11 cellular contexts compared by ENCODE assay signal in genomic region chr4:2891294-2891693, GRCh38. TPM values are rescaled to one million over a fixed set of nuclear protein-coding genes. Genes with fewer than 3 reads are reported as not detected.
DNase-seq lines count a peak whose midpoint lies in the region; ATAC-seq and TF ChIP-seq lines count a peak whose summit lies in the region.
"Had no signal": no experiment of that assay in that cellular context is flagged by ENCODE, and none has a peak within 500 bp of the region (broad histone marks: within the 10 kb centered on the region; RNA-seq: fewer than 3 reads in every experiment).

No MANE protein-coding gene starts in this region.

- ATAC-seq in CD4-positive, alpha-beta T cell (ENCODE audit: poor library complexity) = no peak
- ATAC-seq in natural killer cell treated with Interleukin-12 subunit alpha and Interleukin-12 subunit beta and Interleukin-15 and Interleukin-18, amount 100 ng/mL, for 72 hours = no peak
- ATAC-seq in GM21786 (IDR thresholded peaks at IDR 0.05; ENCODE audit: unreplicated experiment) = no peak

- no peak overlapping the region for H3K27ac ChIP-seq in CD4-positive, alpha-beta T cell (ENCODE audit: low read depth, low read length)
- peak overlapping the region in 57 of 59 donors; percentile 2 to 87 (median 71) for H3K27ac ChIP-seq in dorsolateral prefrontal cortex

- no peaks in the 10 kb centered on the region for H3K27me3 Mint-ChIP-seq in CD4-positive, alpha-beta T cell
- H3K27me3 Mint-ChIP-seq in natural killer cell treated with Interleukin-12 subunit alpha and Interleukin-12 subunit beta and Interleukin-15 and Interleukin-18, amount 100 ng/mL, for 72 hours = no peaks in the 10 kb centered on the region

- peaks cover 5% of the 10 kb centered on the region for H3K4me1 Mint-ChIP-seq in CD4-positive, alpha-beta T cell (ENCODE audit: low read depth)
- peaks cover 14% of the 10 kb centered on the region in 2 donors for H3K4me1 Mint-ChIP-seq in natural killer cell treated with Interleukin-12 subunit alpha and Interleukin-12 subunit beta and Interleukin-15 and Interleukin-18, amount 100 ng/mL, for 72 hours (ENCODE audit: low read depth in 2 of 2)

- no peak for DNase-seq in CD4-positive, alpha-beta T cell
- DNase-seq in M059J (ENCODE audit: low read depth) (peak; percentile 48), dorsolateral prefrontal cortex (no peak), GDM1 (lab: John Stamatoyannopoulos, UW) (no peak), NCI-H1930 (lab: John Stamatoyannopoulos, UW) (no peak), T1000 (lab: John Stamatoyannopoulos, UW) (no peak)
- no peak for DNase-seq in natural killer cell treated with Interleukin-12 subunit alpha and Interleukin-12 subunit beta and Interleukin-15 and Interleukin-18, amount 100 ng/mL, for 72 hours (ENCODE audit: low spot score)
- DNase-seq: NCI-H226, thyroid gland had no signal

- intact Hi-C loops in CD4-positive, alpha-beta T cell (cut with DNase I, micrococcal nuclease) = no loop called here
- intact Hi-C loops in dorsolateral prefrontal cortex (cut with DNase I) = no loop called here

- no peak overlapping the region for H3K4me3 Mint-ChIP-seq in CD4-positive, alpha-beta T cell
- H3K4me3 Mint-ChIP-seq in natural killer cell treated with Interleukin-12 subunit alpha and Interleukin-12 subunit beta and Interleukin-15 and Interleukin-18, amount 100 ng/mL, for 72 hours = no peak overlapping the region

- peaks cover 67% of the 10 kb centered on the region for H3K36me3 Mint-ChIP-seq in CD4-positive, alpha-beta T cell (ENCODE audit: low read depth)
- H3K36me3 Mint-ChIP-seq in natural killer cell treated with Interleukin-12 subunit alpha and Interleukin-12 subunit beta and Interleukin-15 and Interleukin-18, amount 100 ng/mL, for 72 hours = peaks cover 16% of the 10 kb centered on the region

- no peak overlapping the region for H3K4me3 ChIP-seq in dorsolateral prefrontal cortex
- H3K4me3 ChIP-seq: lung, thyroid gland had no signal

- no peaks in the 10 kb centered on the region for H3K9me3 ChIP-seq in CD4-positive, alpha-beta T cell (ENCODE audit: control insufficient read depth, low read length)
- H3K9me3 ChIP-seq: thyroid gland had no signal

- POLR2A ChIA-PET in CD4-positive, alpha-beta T cell (lab: Charles Lee) = interaction anchor here (1.7 kb wide), 1 partner anchor 12 kb away, joined by 5 read pairs; no protein-coding TSS in a partner anchor

- peak overlapping the region; percentile 29 for H3K27ac Mint-ChIP-seq in CD4-positive, alpha-beta T cell
- H3K27ac Mint-ChIP-seq in natural killer cell treated with Interleukin-12 subunit alpha and Interleukin-12 subunit beta and Interleukin-15 and Interleukin-18, amount 100 ng/mL, for 72 hours = peak overlapping the region; percentile 36 to 47

- CTCF ChIA-PET in CD4-positive, alpha-beta T cell (lab: Charles Lee) = no interaction called here

- H3K9me3 Mint-ChIP-seq in CD4-positive, alpha-beta T cell = no peaks in the 10 kb centered on the region
- no peaks in the 10 kb centered on the region for H3K9me3 Mint-ChIP-seq in natural killer cell treated with Interleukin-12 subunit alpha and Interleukin-12 subunit beta and Interleukin-15 and Interleukin-18, amount 100 ng/mL, for 72 hours

- no peaks in the 10 kb centered on the region for H3K27me3 ChIP-seq in CD4-positive, alpha-beta T cell (ENCODE audit: control insufficient read depth, insufficient read depth, low read length)
- no peaks in the 10 kb centered on the region for H3K27me3 ChIP-seq in dorsolateral prefrontal cortex
- H3K27me3 ChIP-seq: thyroid gland had no signal

- TF ChIP-seq CTCF in CD4-positive, alpha-beta T cell (IDR thresholded peaks at IDR 0.05) = no peak
- TF ChIP-seq CTCF in dorsolateral prefrontal cortex (IDR thresholded peaks at IDR 0.05 in 54 of 56, conservative IDR thresholded peaks at IDR 0.05 in 2 of 56; ENCODE audit: low read depth in 1 of 56, partially characterized antibody in 56 of 56) = no peak

RNA-seq across cellular contexts. Expression of gene ADD1, which starts 47.6 kb away (rescaled TPM):
- total RNA-seq in CD4-positive, alpha-beta T cell = 100 to 1,000 TPM; 153 TPM
- 143 and 193 TPM in 2 replicates for total RNA-seq in M059J (2014; rRNA removed; shearing (Covaris generic))
- total RNA-seq in dorsolateral prefrontal cortex = 100 to 1,000 TPM; 448 to 781 (median 536) TPM
- 100 to 1,000 TPM; 259 to 291 TPM for total RNA-seq in natural killer cell treated with Interleukin-12 subunit alpha and Interleukin-12 subunit beta and Interleukin-15 and Interleukin-18, amount 100 ng/mL, for 72 hours
